ENCODE assay signal across 19 cellular contexts in genomic region chr2:18325118-18325517, GRCh38.
"Had no signal": no experiment of that assay in that cellular context is flagged by ENCODE, and none has a peak within 500 bp of the region (broad histone marks: within the 10 kb centered on the region; RNA-seq: fewer than 3 reads in every experiment).

No MANE protein-coding gene starts in this region.

- FAIRE-seq: K562, RCC 7860 had no signal

- H3K4me2 ChIP-seq: KMS-11 had no signal

- ATAC-seq: K562, T-cell had no signal

- H3K9me3 ChIP-seq: SJCRH30 had no signal

- DNase-seq: Kasumi-1, MM.1S, NCI-H1092 treated with DMSO at 0.1 percent for 48 hours, NCI-H1417 treated with DMSO at 0.1 percent for 48 hours, NCI-H146, NCI-H1694 treated with DMSO at 0.1 percent for 48 hours, NCI-H2081, NCI-H2107, NCI-H2171 treated with DMSO at 0.1 percent for 48 hours, NCI-H345, NCI-H446 treated with DMSO at 0.1 percent for 48 hours, NCI-H524 treated with DMSO at 0.1 percent for 48 hours, SJCRH30, SW 1271, T-cell had no signal

- H3K27ac ChIP-seq: KMS-11, RWPE1, SJCRH30 had no signal

- H3K4me3 ChIP-seq: K562, SJCRH30 had no signal
